9 cellular contexts compared by ENCODE assay signal in the genomic region with DNA sequence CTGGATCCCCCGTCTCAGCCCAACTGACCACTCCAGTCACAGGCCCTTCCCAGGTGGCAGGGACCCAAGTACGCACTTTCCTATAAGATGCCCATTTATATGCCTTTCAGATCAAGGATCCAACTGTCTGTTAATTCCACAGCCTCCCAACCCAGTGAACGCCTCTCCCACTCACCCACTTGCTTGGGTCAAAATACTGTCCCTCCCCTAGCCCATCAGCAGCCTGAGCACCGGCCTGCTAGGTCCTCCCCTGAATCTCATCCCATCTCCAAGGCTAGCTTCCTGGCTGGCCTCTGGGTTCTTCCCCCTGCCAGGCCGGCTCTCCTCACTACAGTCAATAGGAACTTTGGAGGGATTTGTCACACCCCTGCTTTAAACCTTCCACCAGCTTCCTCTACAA. TPM values are rescaled to one million over a fixed set of nuclear protein-coding genes. Genes with fewer than 3 reads are reported as not detected.
DNase-seq lines count a peak whose midpoint lies in the region; ATAC-seq and TF ChIP-seq lines count a peak whose summit lies in the region.
"Had no signal": no experiment of that assay in that cellular context is flagged by ENCODE, and none has a peak within 500 bp of the region (broad histone marks: within the 10 kb centered on the region; RNA-seq: fewer than 3 reads in every experiment).

No MANE protein-coding gene starts in this region.

- in situ Hi-C loops in astrocyte of the spinal cord (cut with HindIII; ENCODE audit: low sequenced_read_pairs): no loop called here

- ATAC-seq in natural killer cell treated with Interleukin-12 subunit alpha and Interleukin-12 subunit beta and Interleukin-15 and Interleukin-18, amount 100 ng/mL, for 72 hours: no peak
- ATAC-seq in HG03565 (IDR thresholded peaks at IDR 0.05; ENCODE audit: unreplicated experiment): no peak
- no peak for ATAC-seq in gastroesophageal sphincter
- ATAC-seq in GM18858 (IDR thresholded peaks at IDR 0.05; ENCODE audit: unreplicated experiment): no peak

- H3K9ac ChIP-seq in KMS-11: no peak overlapping the region; the same call in 1 of the 2 replicates

- no peak overlapping the region for H2AFZ ChIP-seq in KMS-11 (ENCODE audit: low read depth)

- no peak for TF ChIP-seq POLR2A in gastroesophageal sphincter (IDR thresholded peaks at IDR 0.05)

- H3K27me3 ChIP-seq in CD8-positive, alpha-beta memory T cell (ENCODE audit: insufficient read depth, low read length, poor library complexity, severe bottlenecking): no peaks in the 10 kb centered on the region
- H3K27me3 ChIP-seq in KMS-11 (ENCODE audit: insufficient read depth, low read depth) (no peaks in the 10 kb centered on the region), gastroesophageal sphincter (no peaks in the 10 kb centered on the region)

- H3K79me2 ChIP-seq in KMS-11 (ENCODE audit: insufficient read depth, low read depth): peaks cover 47% of the 10 kb centered on the region

- peaks cover 0 to 2% of the 10 kb centered on the region in 2 donors for H3K27me3 Mint-ChIP-seq in CD8-positive, alpha-beta memory T cell
- H3K27me3 Mint-ChIP-seq in natural killer cell treated with Interleukin-12 subunit alpha and Interleukin-12 subunit beta and Interleukin-15 and Interleukin-18, amount 100 ng/mL, for 72 hours: no peaks in the 10 kb centered on the region

- no peaks in the 10 kb centered on the region for H3K9me3 ChIP-seq in CD8-positive, alpha-beta memory T cell (ENCODE audit: low read length)
- H3K9me3 ChIP-seq in gastroesophageal sphincter: no peaks in the 10 kb centered on the region

- H3K4me3 ChIP-seq in CD8-positive, alpha-beta memory T cell (ENCODE audit: low read length): no peak overlapping the region
- no peak overlapping the region for H3K4me3 ChIP-seq in KMS-11 (IDR thresholded peaks at IDR 0.05; ENCODE audit: insufficient read depth, low read depth, low read length)
- peak overlapping the region; percentile 80 for H3K4me3 ChIP-seq in astrocyte of the spinal cord (ENCODE audit: low read depth, low read length)
- no peak overlapping the region for H3K4me3 ChIP-seq in gastroesophageal sphincter

- H3K4me2 ChIP-seq in KMS-11: peak overlapping the region; percentile 100

- peak overlapping the region; percentile 99 for H3K27ac ChIP-seq in CD8-positive, alpha-beta memory T cell (ENCODE audit: low read depth, low read length)
- H3K27ac ChIP-seq in KMS-11 (no peak overlapping the region), gastroesophageal sphincter (no peak overlapping the region)

- H3K4me1 Mint-ChIP-seq in CD8-positive, alpha-beta memory T cell: peaks cover 29 to 41% (median 38%) of the 10 kb centered on the region in 3 donors
- H3K4me1 Mint-ChIP-seq in natural killer cell treated with Interleukin-12 subunit alpha and Interleukin-12 subunit beta and Interleukin-15 and Interleukin-18, amount 100 ng/mL, for 72 hours (ENCODE audit: low read depth in 2 of 2): peaks cover 32% of the 10 kb centered on the region in 2 donors

- peaks cover 13% of the 10 kb centered on the region for H4K20me1 ChIP-seq in KMS-11 (ENCODE audit: insufficient read depth)

- peaks cover 30% of the 10 kb centered on the region for H3K36me3 ChIP-seq in CD8-positive, alpha-beta memory T cell (ENCODE audit: insufficient read depth, low read length)
- peaks cover 25% of the 10 kb centered on the region; the same call in 1 of the 2 replicates for H3K36me3 ChIP-seq in KMS-11 (ENCODE audit: insufficient read depth)
- peaks cover 0 to 56% of the 10 kb centered on the region in 2 donors for H3K36me3 ChIP-seq in gastroesophageal sphincter

- TF ChIP-seq CTCF in KMS-11 (conservative IDR thresholded peaks at IDR 0.05; ENCODE audit: low read depth, low read length) (no peak), astrocyte of the spinal cord (IDR thresholded peaks at IDR 0.05; ENCODE audit: low read depth, low read length) (no peak), gastroesophageal sphincter (IDR thresholded peaks at IDR 0.05) (no peak)

- CTCF ChIA-PET in CD8-positive, alpha-beta memory T cell (lab: Charles Lee): interaction anchor here (1.0 kb wide), 1 partner anchor 16 kb away, joined by 3 read pairs; no protein-coding TSS in a partner anchor

- H3K4me1 ChIP-seq in CD8-positive, alpha-beta memory T cell (ENCODE audit: insufficient read depth, low read length): peaks cover 22% of the 10 kb centered on the region
- H3K4me1 ChIP-seq in KMS-11 (ENCODE audit: low read depth, poor library complexity, severe bottlenecking) (peaks cover 24% of the 10 kb centered on the region), gastroesophageal sphincter (peaks cover 0 to 22% (median 16%) of the 10 kb centered on the region in 3 donors)

- no peak for TF ChIP-seq EP300 in gastroesophageal sphincter (IDR thresholded peaks at IDR 0.05)

- H3K9me3 Mint-ChIP-seq in CD8-positive, alpha-beta memory T cell: peaks cover 0 to 4% (median 0%) of the 10 kb centered on the region in 5 donors
- no peaks in the 10 kb centered on the region for H3K9me3 Mint-ChIP-seq in natural killer cell treated with Interleukin-12 subunit alpha and Interleukin-12 subunit beta and Interleukin-15 and Interleukin-18, amount 100 ng/mL, for 72 hours

- POLR2A ChIA-PET in CD8-positive, alpha-beta memory T cell (lab: Charles Lee): interaction anchor here (1.0 to 2.8 kb wide), 4 partner anchors 16 to 56 kb away, joined by 3 to 12 read pairs (median 6); partner anchors contain the start of genes ISOC2, RPL28 and TMEM238

- peaks cover 12 to 58% (median 22%) of the 10 kb centered on the region in 3 donors for H3K36me3 Mint-ChIP-seq in CD8-positive, alpha-beta memory T cell
- H3K36me3 Mint-ChIP-seq in natural killer cell treated with Interleukin-12 subunit alpha and Interleukin-12 subunit beta and Interleukin-15 and Interleukin-18, amount 100 ng/mL, for 72 hours: peaks cover 21% of the 10 kb centered on the region

- WGBS in gastroesophageal sphincter (ENCODE audit: low coverage in 1 of 2), 2 donors: 33 to 80% methylated on average over 1 of the region's 5 CpGs

- H3K27ac Mint-ChIP-seq in CD8-positive, alpha-beta memory T cell: peak overlapping the region in 6 of 8 donors; percentile 45 to 99 (median 88)
- H3K27ac Mint-ChIP-seq in natural killer cell treated with Interleukin-12 subunit alpha and Interleukin-12 subunit beta and Interleukin-15 and Interleukin-18, amount 100 ng/mL, for 72 hours: peak overlapping the region; percentile 74 to 97

- H3K4me3 Mint-ChIP-seq in CD8-positive, alpha-beta memory T cell: peak overlapping the region; percentile 82 to 96 (median 85)
- peak overlapping the region; percentile 96 for H3K4me3 Mint-ChIP-seq in natural killer cell treated with Interleukin-12 subunit alpha and Interleukin-12 subunit beta and Interleukin-15 and Interleukin-18, amount 100 ng/mL, for 72 hours

- no peak for DNase-seq in CD8-positive, alpha-beta memory T cell
- DNase-seq in astrocyte of the spinal cord (ENCODE audit: low read depth, low spot score): no peak
- no peak for DNase-seq in natural killer cell treated with Interleukin-12 subunit alpha and Interleukin-12 subunit beta and Interleukin-15 and Interleukin-18, amount 100 ng/mL, for 72 hours (ENCODE audit: low spot score)
- no peak for DNase-seq in stimulated activated CD4-positive, alpha-beta T cell treated with anti-CD3 and anti-CD28 coated beads, Interleukin-4, amount 100 ng/mL, for 4 hours
- DNase-seq: activated CD8-positive, alpha-beta memory T cell treated with anti-CD3 and anti-CD28 coated beads, Interleukin-2, amount 50 U/mL, for 48 hours had no signal

RNA-seq across cellular contexts. Expression of gene UBE2S, which starts 1.9 kb away (rescaled TPM):
- total RNA-seq in CD8-positive, alpha-beta memory T cell: 100 to 1,000 TPM; 263 to 291 TPM
- 42.5 TPM for polyA plus RNA-seq in CD8-positive, alpha-beta memory T cell
- 100 to 1,000 TPM; 247 to 423 TPM for total RNA-seq in natural killer cell treated with Interleukin-12 subunit alpha and Interleukin-12 subunit beta and Interleukin-15 and Interleukin-18, amount 100 ng/mL, for 72 hours
- 10 to 100 TPM; 12.6 to 17.7 (median 15.4) TPM for total RNA-seq in gastroesophageal sphincter

RNA-seq across cellular contexts. Expression of gene RPL28, which starts 19.9 kb away (rescaled TPM):
- 1,000 to 10,000 TPM; 2,376 to 2,381 TPM for total RNA-seq in CD8-positive, alpha-beta memory T cell
- 615 TPM for polyA plus RNA-seq in CD8-positive, alpha-beta memory T cell
- 1,000 to 10,000 TPM; 1,106 to 1,518 TPM for total RNA-seq in natural killer cell treated with Interleukin-12 subunit alpha and Interleukin-12 subunit beta and Interleukin-15 and Interleukin-18, amount 100 ng/mL, for 72 hours
- 100 to 1,000 TPM; 174 to 282 (median 271) TPM for total RNA-seq in gastroesophageal sphincter

RNA-seq across cellular contexts. Expression of gene TMEM238, which starts 21.5 kb away (rescaled TPM):
- total RNA-seq in CD8-positive, alpha-beta memory T cell: 10 to 100 TPM; 13.3 to 14.1 TPM
- 1.9 TPM for polyA plus RNA-seq in CD8-positive, alpha-beta memory T cell
- 1 to 10 TPM; 5.2 to 8.3 TPM for total RNA-seq in natural killer cell treated with Interleukin-12 subunit alpha and Interleukin-12 subunit beta and Interleukin-15 and Interleukin-18, amount 100 ng/mL, for 72 hours
- 1 to 10 TPM in 2 of 4 donors, not detected in 2; 1.6 to 6.0 TPM for total RNA-seq in gastroesophageal sphincter

RNA-seq across cellular contexts. Expression of gene TMEM190, which starts 29.0 kb away (rescaled TPM):
- total RNA-seq in CD8-positive, alpha-beta memory T cell: not detected
- not detected for polyA plus RNA-seq in CD8-positive, alpha-beta memory T cell
- not detected for total RNA-seq in natural killer cell treated with Interleukin-12 subunit alpha and Interleukin-12 subunit beta and Interleukin-15 and Interleukin-18, amount 100 ng/mL, for 72 hours
- not detected for total RNA-seq in gastroesophageal sphincter

RNA-seq across cellular contexts. Expression of gene IL11, which starts 35.4 kb away (rescaled TPM):
- total RNA-seq in CD8-positive, alpha-beta memory T cell: under 1 TPM; 0.27 to 0.37 TPM
- polyA plus RNA-seq in CD8-positive, alpha-beta memory T cell: not detected
- total RNA-seq in natural killer cell treated with Interleukin-12 subunit alpha and Interleukin-12 subunit beta and Interleukin-15 and Interleukin-18, amount 100 ng/mL, for 72 hours: under 1 TPM in 1 of 2 donors, not detected in 1; 0.78 TPM
- total RNA-seq in gastroesophageal sphincter: under 1 TPM in 1 of 4 donors, not detected in 3; 0.67 TPM

Comparison
In these comparisons a context has a peak if more than half of its experiments do, and no peak if none do; other contexts are left out.
1. RNA of gene UBE2S, which starts 1.9 kb away (total RNA-seq): 247 to 423 TPM in natural killer cell treated with Interleukin-12 subunit alpha and Interleukin-12 subunit beta and Interleukin-15 and Interleukin-18, amount 100 ng/mL, for 72 hours and 263 to 291 TPM in CD8-positive, alpha-beta memory T cell; 12.6 to 17.7 TPM in gastroesophageal sphincter; every median in the first group is over 10 times any median in the second.